ENCODE assay signal across 9 cellular contexts in the genomic region with DNA sequence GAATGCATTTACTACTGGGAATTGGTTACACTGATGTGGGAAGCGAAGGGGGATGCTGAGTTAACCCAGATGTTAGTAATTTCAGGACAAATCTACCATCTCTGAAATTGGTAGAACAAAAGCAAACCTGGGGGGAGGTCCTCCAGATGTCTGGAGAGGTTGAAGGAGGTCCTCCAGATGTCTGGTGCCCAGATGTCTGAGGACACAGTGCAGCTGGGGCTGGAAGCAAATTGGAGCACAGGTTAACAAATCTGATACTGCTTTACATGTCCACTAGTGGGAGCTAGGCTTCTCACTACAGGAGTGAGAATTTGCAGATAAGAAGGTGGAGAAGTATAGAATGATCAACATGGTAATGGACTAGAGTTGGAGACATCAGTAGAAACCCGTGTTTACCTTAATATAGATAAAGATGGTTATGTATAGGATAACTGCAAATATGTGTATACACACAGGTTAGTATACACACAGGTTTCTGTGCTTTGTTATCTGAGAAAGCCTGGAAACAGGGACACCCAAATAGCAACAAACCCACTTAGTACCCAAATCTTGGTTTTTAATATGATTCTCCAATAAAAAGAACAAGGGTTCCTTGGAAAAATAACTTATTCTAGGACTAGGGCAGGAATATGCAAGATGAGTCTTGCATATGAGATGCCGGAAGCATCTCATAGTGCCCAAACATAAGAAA.
DNase-seq lines count a peak whose midpoint lies in the region; ATAC-seq and TF ChIP-seq lines count a peak whose summit lies in the region.
"Had no signal": no experiment of that assay in that cellular context is flagged by ENCODE, and none has a peak within 500 bp of the region (broad histone marks: within the 10 kb centered on the region; RNA-seq: fewer than 3 reads in every experiment).

No MANE protein-coding gene starts in this region.

- peak; percentile 20 for DNase-seq in A172 (ENCODE audit: low spot score)
- no peak for DNase-seq in GM13976 (ENCODE audit: low spot score)
- no peak for DNase-seq in chondrocyte (ENCODE audit: low spot score)
- DNase-seq in activated naive CD4-positive, alpha-beta T cell treated with anti-CD3 and anti-CD28 coated beads, Interleukin-2, amount 50 U/mL, for 72 hours (ENCODE audit: low spot score in 2 of 2) = no peak
- DNase-seq in NCI-H446 treated with DMSO at 0.1 percent for 48 hours (lab: John Stamatoyannopoulos, UW) = no peak
- no peak for DNase-seq in NK-92 treated with Interleukin-12 subunit alpha and Interleukin-12 subunit beta, amount 100 ng/mL, for 24 hours (lab: John Stamatoyannopoulos, UW)
- no peak for DNase-seq in colonic mucosa

- ATAC-seq in activated naive CD4-positive, alpha-beta T cell treated with anti-CD3 and anti-CD28 coated beads, Interleukin-2, amount 50 U/mL, for 72 hours = no peak

- TF ChIP-seq CTCF in GM13976 (IDR thresholded peaks at IDR 0.05; ENCODE audit: borderline replicate concordance, control extremely low read depth, extremely low read depth, insufficient read depth, missing control alignments) (peak; percentile 22), chondrocyte (IDR thresholded peaks at IDR 0.05) (peak; percentile 72), colonic mucosa (IDR thresholded peaks at IDR 0.05) (no peak)

- H3K9me3 Mint-ChIP-seq in chondrocyte (ENCODE audit: low read depth) = no peaks in the 10 kb centered on the region
- H3K9me3 Mint-ChIP-seq in activated naive CD4-positive, alpha-beta T cell treated with anti-CD3 and anti-CD28 coated beads, Interleukin-2, amount 50 U/mL, for 72 hours = no peaks in the 10 kb centered on the region

- no peaks in the 10 kb centered on the region for H3K4me1 ChIP-seq in colonic mucosa

- TF ChIP-seq EP300 in Ishikawa (IDR thresholded peaks at IDR 0.05; ENCODE audit: borderline replicate concordance) = no peak

- H3K27ac ChIP-seq in colonic mucosa = no peak overlapping the region
- H3K27ac ChIP-seq: skin epidermis had no signal

- H3K4me3 ChIP-seq in colonic mucosa = no peak overlapping the region
- H3K4me3 ChIP-seq: skin epidermis had no signal

- H3K27ac Mint-ChIP-seq in chondrocyte (ENCODE audit: unreplicated experiment) = no peak overlapping the region
- H3K27ac Mint-ChIP-seq in activated naive CD4-positive, alpha-beta T cell treated with anti-CD3 and anti-CD28 coated beads, Interleukin-2, amount 50 U/mL, for 72 hours = no peak overlapping the region

- in situ Hi-C loops in GM13976 (cut with MboI; ENCODE audit: low sequenced_read_pairs, unreplicated experiment) = no loop called here

- no peaks in the 10 kb centered on the region for H3K36me3 ChIP-seq in colonic mucosa

- TF ChIP-seq RAD21 in Ishikawa (IDR thresholded peaks at IDR 0.05; ENCODE audit: low read depth) = peak; percentile 51

- intact Hi-C loops in colonic mucosa (cut with DNase I) = no loop called here

- no peaks in the 10 kb centered on the region for H3K27me3 Mint-ChIP-seq in chondrocyte (ENCODE audit: low read depth)

- no peaks in the 10 kb centered on the region for H3K27me3 ChIP-seq in colonic mucosa

- no peak overlapping the region for H3K9ac ChIP-seq in colonic mucosa (ENCODE audit: low read depth in 2 of 2, low read length in 2 of 2)

- peaks cover 19% of the 10 kb centered on the region for H3K4me1 Mint-ChIP-seq in chondrocyte (ENCODE audit: low read depth)

- H3K9me3 ChIP-seq in colonic mucosa = no peaks in the 10 kb centered on the region

- H3K36me3 Mint-ChIP-seq in chondrocyte (ENCODE audit: low read depth) = no peaks in the 10 kb centered on the region
- H3K36me3 Mint-ChIP-seq in activated naive CD4-positive, alpha-beta T cell treated with anti-CD3 and anti-CD28 coated beads, Interleukin-2, amount 50 U/mL, for 72 hours = no peaks in the 10 kb centered on the region

- no peak overlapping the region for H3K4me3 Mint-ChIP-seq in chondrocyte (ENCODE audit: unreplicated experiment)

TF ChIP-seq in Ishikawa, 13 proteins besides CTCF, POLR2A, EP300 and RAD21:
- TF ChIP-seq USF1 (IDR thresholded peaks at IDR 0.05) (no peak), TEAD4 (IDR thresholded peaks at IDR 0.05) (no peak), TAF1 (IDR thresholded peaks at IDR 0.05; ENCODE audit: low read depth) (no peak), FOXM1 (IDR thresholded peaks at IDR 0.05; ENCODE audit: borderline replicate concordance, low read depth) (no peak), MAX (IDR thresholded peaks at IDR 0.05) (no peak), CREB1 (IDR thresholded peaks at IDR 0.05; ENCODE audit: low read depth) (no peak)
